Comparison of ENCODE assay signal across 1 cellular context in genomic region chr7:152674860-152675760, GRCh38.
TF ChIP-seq lines count a peak whose summit lies in the region.

No MANE protein-coding gene starts in this region.

TF ChIP-seq in K562, 482 proteins besides CTCF, POLR2A, EP300 and RAD21 (continued from another document and continues in another):
- TF ChIP-seq CHD7 (IDR thresholded peaks at IDR 0.05; ENCODE audit: low read depth, low read length) (no peak), DDX20 (tag; IDR thresholded peaks at IDR 0.05; ENCODE audit: low read depth) (no peak), WHSC1 (IDR thresholded peaks at IDR 0.05; ENCODE audit: low read length) (no peak), HDAC8 (tag; IDR thresholded peaks at IDR 0.05) (no peak), ZNF3 (CRISPR knock-in tag; IDR thresholded peaks at IDR 0.05) (no peak), SAFB2 (IDR thresholded peaks at IDR 0.05; ENCODE audit: borderline replicate concordance, low read depth, low read length, severe bottlenecking) (no peak), JUN (IDR thresholded peaks at IDR 0.05; ENCODE audit: borderline replicate concordance, low read depth, low read length) (peak; percentile 5; the same call in 1 of the 2 replicates), JUN (CRISPR knock-in tag; IDR thresholded peaks at IDR 0.05; ENCODE audit: borderline replicate concordance) (no peak), ETV5 (CRISPR knock-in tag; IDR thresholded peaks at IDR 0.05; ENCODE audit: low read depth) (no peak), ZNF184 (CRISPR knock-in tag; IDR thresholded peaks at IDR 0.05) (no peak), POLR2AphosphoS5 (IDR thresholded peaks at IDR 0.05; ENCODE audit: control insufficient read depth, insufficient read depth, low read depth, low read length) (no peak), SMARCB1 (IDR thresholded peaks at IDR 0.05; ENCODE audit: insufficient read length, low read depth) (no peak), CBX1 (IDR thresholded peaks at IDR 0.05; ENCODE audit: low read depth) (no peak), NFIX (CRISPR knock-in tag; IDR thresholded peaks at IDR 0.05; ENCODE audit: low read depth) (no peak), PHF8 (IDR thresholded peaks at IDR 0.05; ENCODE audit: borderline replicate concordance, low read length) (no peak), ZNF431 (CRISPR knock-in tag; IDR thresholded peaks at IDR 0.05) (0 out of 2 replicates have a peak, but pooled peaks have one; percentile 54), MED1 (CRISPR knock-in tag; IDR thresholded peaks at IDR 0.05; ENCODE audit: borderline replicate concordance) (no peak), ZNF408 (CRISPR knock-in tag; IDR thresholded peaks at IDR 0.05; ENCODE audit: low read depth) (no peak), FOS (IDR thresholded peaks at IDR 0.05; ENCODE audit: extremely low read depth, insufficient read length) (no peak), MCM5 (IDR thresholded peaks at IDR 0.05; ENCODE audit: low read depth) (no peak), MEIS2 (IDR thresholded peaks at IDR 0.05; ENCODE audit: partially characterized antibody) (no peak), CEBPG (CRISPR knock-in tag; IDR thresholded peaks at IDR 0.05) (peak; percentile 75), CEBPG (tag; conservative IDR thresholded peaks at IDR 0.05 in 1 of 2, IDR thresholded peaks at IDR 0.05 in 1 of 2) (peak; percentile 53 to 57; a peak in 3 of 4 replicates), CREBBP (IDR thresholded peaks at IDR 0.05; ENCODE audit: low read depth, low read length) (no peak), ZC3H11A (IDR thresholded peaks at IDR 0.05; ENCODE audit: low read depth, low read length) (no peak), ZNF239 (CRISPR knock-in tag; IDR thresholded peaks at IDR 0.05) (no peak), XRCC4 (IDR thresholded peaks at IDR 0.05; ENCODE audit: extremely low read depth, insufficient read depth, insufficient read length) (no peak), KLF16 (IDR thresholded peaks at IDR 0.05) (no peak), NR2C2 (CRISPR knock-in tag; IDR thresholded peaks at IDR 0.05) (0 out of 2 replicates have a peak, but pooled peaks have one; percentile 14), NR2C2 (tag; IDR thresholded peaks at IDR 0.05) (no peak), ZNF324 (CRISPR knock-in tag; IDR thresholded peaks at IDR 0.05) (no peak), MYBL2 (IDR thresholded peaks at IDR 0.05; ENCODE audit: low read depth) (no peak), MYBL2 (CRISPR knock-in tag; IDR thresholded peaks at IDR 0.05; ENCODE audit: borderline replicate concordance) (no peak), HIVEP1 (CRISPR knock-in tag; IDR thresholded peaks at IDR 0.05) (no peak), ZNF589 (CRISPR knock-in tag; IDR thresholded peaks at IDR 0.05; ENCODE audit: low read depth) (no peak), SMAD3 (CRISPR knock-in tag; conservative IDR thresholded peaks at IDR 0.05) (no peak), NR4A1 (CRISPR knock-in tag; IDR thresholded peaks at IDR 0.05) (no peak), NR4A1 (tag; IDR thresholded peaks at IDR 0.05) (no peak), ZBED1 (IDR thresholded peaks at IDR 0.05) (no peak), OTX1 (CRISPR knock-in tag; IDR thresholded peaks at IDR 0.05) (no peak), ZNF785 (CRISPR knock-in tag; IDR thresholded peaks at IDR 0.05) (no peak), ZNF583 (CRISPR knock-in tag; IDR thresholded peaks at IDR 0.05) (no peak), ARID2 (IDR thresholded peaks at IDR 0.05) (no peak), FOXJ3 (CRISPR knock-in tag; IDR thresholded peaks at IDR 0.05) (no peak), ZKSCAN1 (IDR thresholded peaks at IDR 0.05; ENCODE audit: low read depth, low read length) (no peak), ZFP36 (IDR thresholded peaks at IDR 0.05; ENCODE audit: low read depth, low read length, partially characterized antibody) (no peak), NR3C1 (CRISPR knock-in tag; IDR thresholded peaks at IDR 0.05) (no peak), ZSCAN32 (CRISPR knock-in tag; IDR thresholded peaks at IDR 0.05) (no peak), HNRNPK (IDR thresholded peaks at IDR 0.05; ENCODE audit: low read depth, low read length, poor library complexity, severe bottlenecking) (no peak), RBM25 (IDR thresholded peaks at IDR 0.05; ENCODE audit: low read depth, low read length, severe bottlenecking) (no peak), ZNF124 (CRISPR knock-in tag; IDR thresholded peaks at IDR 0.05) (no peak), MYC (IDR thresholded peaks at IDR 0.05; ENCODE audit: low read depth, low read length) (peak; percentile 91), MYC (CRISPR knock-in tag; IDR thresholded peaks at IDR 0.05; ENCODE audit: borderline replicate concordance, low read depth) (no peak), ZFP1 (CRISPR knock-in tag; IDR thresholded peaks at IDR 0.05) (no peak), KLF10 (CRISPR knock-in tag; IDR thresholded peaks at IDR 0.05) (no peak), JUND (IDR thresholded peaks at IDR 0.05; ENCODE audit: borderline replicate concordance, low read depth, low read length) (no peak; the same call in 1 of the 2 replicates), JUND (tag; IDR thresholded peaks at IDR 0.05; ENCODE audit: borderline replicate concordance, low read depth, low read length) (no peak), KDM1A (IDR thresholded peaks at IDR 0.05) (no peak), TRIM24 (IDR thresholded peaks at IDR 0.05) (no peak), KLF1 (tag; IDR thresholded peaks at IDR 0.05) (no peak), ZNF717 (CRISPR knock-in tag; IDR thresholded peaks at IDR 0.05) (no peak), HDGF (IDR thresholded peaks at IDR 0.05) (0 out of 2 replicates have a peak, but pooled peaks have one; percentile 62), NCOA2 (IDR thresholded peaks at IDR 0.05; ENCODE audit: partially characterized antibody in 2 of 2) (no peak), ZNF133 (CRISPR knock-in tag; IDR thresholded peaks at IDR 0.05) (no peak), RBBP5 (IDR thresholded peaks at IDR 0.05; ENCODE audit: borderline replicate concordance, insufficient read depth, low read length, poor library complexity, severe bottlenecking) (no peak), HMGN3 (IDR thresholded peaks at IDR 0.05; ENCODE audit: borderline replicate concordance, extremely low read depth, insufficient read length, low read depth, low read length) (no peak), ZNF444 (CRISPR knock-in tag; IDR thresholded peaks at IDR 0.05) (no peak), POLR2B (IDR thresholded peaks at IDR 0.05; ENCODE audit: low read depth, partially characterized antibody) (no peak)
- TF ChIP-seq, protein P1, sequence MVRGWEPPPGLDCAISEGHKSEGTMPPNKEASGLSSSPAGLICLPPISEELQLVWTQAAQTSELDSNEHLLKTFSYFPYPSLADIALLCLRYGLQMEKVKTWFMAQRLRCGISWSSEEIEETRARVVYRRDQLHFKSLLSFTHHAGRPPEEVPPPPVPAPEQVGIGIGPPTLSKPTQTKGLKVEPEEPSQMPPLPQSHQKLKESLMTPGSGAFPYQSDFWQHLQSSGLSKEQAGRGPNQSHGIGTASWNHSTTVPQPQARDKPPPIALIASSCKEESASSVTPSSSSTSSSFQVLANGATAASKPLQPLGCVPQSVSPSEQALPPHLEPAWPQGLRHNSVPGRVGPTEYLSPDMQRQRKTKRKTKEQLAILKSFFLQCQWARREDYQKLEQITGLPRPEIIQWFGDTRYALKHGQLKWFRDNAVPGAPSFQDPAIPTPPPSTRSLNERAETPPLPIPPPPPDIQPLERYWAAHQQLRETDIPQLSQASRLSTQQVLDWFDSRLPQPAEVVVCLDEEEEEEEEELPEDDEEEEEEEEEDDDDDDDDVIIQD (CRISPR knock-in tag; IDR thresholded peaks at IDR 0.05): no peak
- TF ChIP-seq, protein P2, sequence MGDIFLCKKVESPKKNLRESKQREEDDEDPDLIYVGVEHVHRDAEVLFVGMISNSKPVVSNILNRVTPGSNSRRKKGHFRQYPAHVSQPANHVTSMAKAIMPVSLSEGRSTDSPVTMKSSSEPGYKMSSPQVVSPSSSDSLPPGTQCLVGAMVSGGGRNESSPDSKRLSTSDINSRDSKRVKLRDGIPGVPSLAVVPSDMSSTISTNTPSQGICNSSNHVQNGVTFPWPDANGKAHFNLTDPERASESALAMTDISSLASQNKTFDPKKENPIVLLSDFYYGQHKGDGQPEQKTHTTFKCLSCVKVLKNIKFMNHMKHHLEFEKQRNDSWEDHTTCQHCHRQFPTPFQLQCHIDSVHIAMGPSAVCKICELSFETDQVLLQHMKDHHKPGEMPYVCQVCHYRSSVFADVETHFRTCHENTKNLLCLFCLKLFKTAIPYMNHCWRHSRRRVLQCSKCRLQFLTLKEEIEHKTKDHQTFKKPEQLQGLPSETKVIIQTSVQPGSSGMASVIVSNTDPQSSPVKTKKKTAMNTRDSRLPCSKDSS (IDR thresholded peaks at IDR 0.05; ENCODE audit: low read depth, partially characterized antibody): no peak
